17 cellular contexts compared by ENCODE assay signal in the genomic region with DNA sequence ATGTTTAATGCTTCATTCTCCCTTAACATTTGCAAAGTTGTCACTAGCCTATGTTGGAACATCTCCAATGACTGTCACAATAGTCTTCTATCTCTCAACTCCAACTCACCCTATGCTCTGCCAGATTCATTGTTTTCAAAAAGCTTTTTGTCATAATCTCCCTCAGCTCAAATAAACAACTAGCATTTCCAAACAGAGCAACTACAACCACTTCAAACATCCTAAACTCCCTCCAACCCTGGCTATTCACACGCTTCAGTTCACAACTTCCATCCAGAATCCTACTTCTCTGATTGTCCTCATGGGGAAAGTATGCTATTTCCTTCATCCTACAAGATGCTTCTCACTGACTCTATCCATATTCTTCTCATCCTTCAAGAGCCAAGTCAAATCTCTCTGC.
DNase-seq lines count a peak whose midpoint lies in the region; ATAC-seq, FAIRE-seq and TF ChIP-seq lines count a peak whose summit lies in the region.
"Had no signal": no experiment of that assay in that cellular context is flagged by ENCODE, and none has a peak within 500 bp of the region (broad histone marks: within the 10 kb centered on the region; RNA-seq: fewer than 3 reads in every experiment).

No MANE protein-coding gene starts in this region.

- FAIRE-seq in GM18507 (lab: Jason Lieb, UNC): peak; percentile 39
- FAIRE-seq: astrocyte had no signal

- H3K36me3 Mint-ChIP-seq in CD14-positive monocyte: peaks cover 0 to 2% of the 10 kb centered on the region in 2 donors
- no peaks in the 10 kb centered on the region for H3K36me3 Mint-ChIP-seq in activated naive CD8-positive, alpha-beta T cell treated with anti-CD3 and anti-CD28 coated beads for 36 hours
- no peaks in the 10 kb centered on the region for H3K36me3 Mint-ChIP-seq in glutamatergic neuron (ENCODE audit: unreplicated experiment)

- H3K27ac Mint-ChIP-seq in CD14-positive monocyte: peak overlapping the region in 5 of 7 donors; percentile 6 to 81 (median 33)
- peak overlapping the region; percentile 59 for H3K27ac Mint-ChIP-seq in activated naive CD8-positive, alpha-beta T cell treated with anti-CD3 and anti-CD28 coated beads for 36 hours
- no peak overlapping the region for H3K27ac Mint-ChIP-seq in glutamatergic neuron (ENCODE audit: unreplicated experiment)

- H3K9me3 Mint-ChIP-seq in CD14-positive monocyte (no peaks in the 10 kb centered on the region), glutamatergic neuron (ENCODE audit: unreplicated experiment) (no peaks in the 10 kb centered on the region)
- H3K9me3 Mint-ChIP-seq in activated naive CD8-positive, alpha-beta T cell treated with anti-CD3 and anti-CD28 coated beads for 36 hours: no peaks in the 10 kb centered on the region

- H3K4me3 Mint-ChIP-seq in CD14-positive monocyte (no peak overlapping the region), glutamatergic neuron (ENCODE audit: unreplicated experiment) (no peak overlapping the region)
- no peak overlapping the region for H3K4me3 Mint-ChIP-seq in activated naive CD8-positive, alpha-beta T cell treated with anti-CD3 and anti-CD28 coated beads for 36 hours

- H3K27me3 Mint-ChIP-seq in CD14-positive monocyte (ENCODE audit: low read depth in 3 of 3) (no peaks in the 10 kb centered on the region), glutamatergic neuron (ENCODE audit: unreplicated experiment) (no peaks in the 10 kb centered on the region)
- H3K27me3 Mint-ChIP-seq in activated naive CD8-positive, alpha-beta T cell treated with anti-CD3 and anti-CD28 coated beads for 36 hours: no peaks in the 10 kb centered on the region

- ATAC-seq in HG03045 (IDR thresholded peaks at IDR 0.05; ENCODE audit: unreplicated experiment) (no peak), HG03095 (IDR thresholded peaks at IDR 0.05; ENCODE audit: unreplicated experiment) (no peak)
- ATAC-seq: esophagus mucosa, gastrocnemius medialis had no signal

- intact Hi-C loops in CD14-positive monocyte (cut with micrococcal nuclease): no loop called here

- peaks cover 23% of the 10 kb centered on the region for H3K4me1 Mint-ChIP-seq in CD14-positive monocyte
- H3K4me1 Mint-ChIP-seq in activated naive CD8-positive, alpha-beta T cell treated with anti-CD3 and anti-CD28 coated beads for 36 hours: peaks cover 13% of the 10 kb centered on the region
- H3K4me1 Mint-ChIP-seq in glutamatergic neuron (ENCODE audit: low read depth, unreplicated experiment): no peaks in the 10 kb centered on the region

- TF ChIP-seq CTCF in CD14-positive monocyte (IDR thresholded peaks at IDR 0.05) (no peak), glutamatergic neuron (IDR thresholded peaks at IDR 0.05; ENCODE audit: partially characterized antibody, unreplicated experiment) (no peak)

- DNase-seq in CD14-positive monocyte (ENCODE audit: low spot score) (no peak), GM18507 (ENCODE audit: extremely low spot score, insufficient read length, low read depth) (no peak), midbrain (lab: John Stamatoyannopoulos, UW) (peak; percentile 69), glutamatergic neuron (no peak)
- DNase-seq in activated naive CD8-positive, alpha-beta T cell treated with anti-CD3 and anti-CD28 coated beads for 36 hours: no peak
- DNase-seq: activated CD4-positive, CD25-positive, alpha-beta regulatory T cell treated with anti-CD3 and anti-CD28 coated beads, Interleukin-2, amount 50 U/mL, for 72 hours; activated naive CD4-positive, alpha-beta T cell treated with Interleukin-2 at 50 U/mL for 16 hours; COR-L47; effector memory CD4-positive, alpha-beta T cell; gastrocnemius medialis; NCI-H2107; NCI-H510A; transverse colon had no signal
